In genomic region chr14:35121026-35121886, GRCh38 we compare ENCODE assay signal across 8 cellular contexts. TPM values are rescaled to one million over a fixed set of nuclear protein-coding genes. Genes with fewer than 3 reads are reported as not detected.
DNase-seq lines count a peak whose midpoint lies in the region; ATAC-seq and TF ChIP-seq lines count a peak whose summit lies in the region.

No MANE protein-coding gene starts in this region.

- H3K27ac Mint-ChIP-seq in IgD-negative memory B cell: peak overlapping the region; percentile 96 to 100 (median 100)
- peak overlapping the region; percentile 100 for H3K27ac Mint-ChIP-seq in activated naive CD8-positive, alpha-beta T cell treated with anti-CD3 and anti-CD28 coated beads, Interleukin-2, amount 50 U/mL, for 24 hours
- H3K27ac Mint-ChIP-seq in stimulated activated naive CD8-positive, alpha-beta T cell treated with anti-CD3 and anti-CD28 coated beads, Interleukin-15, amount 100 ng/mL, for 72 hours: peak overlapping the region; percentile 99 to 100

- peaks cover 4% of the 10 kb centered on the region for H3K36me3 Mint-ChIP-seq in IgD-negative memory B cell
- H3K36me3 Mint-ChIP-seq in activated naive CD8-positive, alpha-beta T cell treated with anti-CD3 and anti-CD28 coated beads, Interleukin-2, amount 50 U/mL, for 24 hours (ENCODE audit: low read depth): peaks cover 17% of the 10 kb centered on the region

- TF ChIP-seq CTCF in GM12864 (IDR thresholded peaks at IDR 0.05; ENCODE audit: low read depth, low read length, missing control alignments) (no peak), GM20000 (IDR thresholded peaks at IDR 0.05; ENCODE audit: extremely low read depth, missing control alignments) (no peak)

- no peaks in the 10 kb centered on the region for H3K9me3 ChIP-seq in iPS-20b (ENCODE audit: insufficient read depth, low read depth, low read length)

- H3K4me3 ChIP-seq in GM12864 (ENCODE audit: low read depth, low read length) (peak overlapping the region; percentile 88), iPS-20b (ENCODE audit: low read length) (peak overlapping the region; percentile 79)

- H3K4me1 Mint-ChIP-seq in IgD-negative memory B cell: peaks cover 24 to 44% (median 28%) of the 10 kb centered on the region in 3 donors
- H3K4me1 Mint-ChIP-seq in activated naive CD8-positive, alpha-beta T cell treated with anti-CD3 and anti-CD28 coated beads, Interleukin-2, amount 50 U/mL, for 24 hours: peaks cover 61% of the 10 kb centered on the region
- peaks cover 62% of the 10 kb centered on the region for H3K4me1 Mint-ChIP-seq in stimulated activated naive CD8-positive, alpha-beta T cell treated with anti-CD3 and anti-CD28 coated beads, Interleukin-15, amount 100 ng/mL, for 72 hours

- no peak for DNase-seq in GM12864 (ENCODE audit: low read depth)
- DNase-seq in activated naive CD8-positive, alpha-beta T cell treated with anti-CD3 and anti-CD28 coated beads, Interleukin-2, amount 50 U/mL, for 24 hours: peak; percentile 10
- peak in 1 of 2 donors; percentile 9 for DNase-seq in stimulated activated naive CD8-positive, alpha-beta T cell treated with anti-CD3 and anti-CD28 coated beads, Interleukin-15, amount 100 ng/mL, for 72 hours
- DNase-seq in HuH-7.5 (ENCODE audit: low spot score): no peak
- DNase-seq in AG08396 (ENCODE audit: low spot score): no peak
- DNase-seq in GM20000 (ENCODE audit: low spot score): no peak

- H3K4me3 Mint-ChIP-seq in IgD-negative memory B cell: peak overlapping the region; percentile 91 to 100 (median 98)
- H3K4me3 Mint-ChIP-seq in activated naive CD8-positive, alpha-beta T cell treated with anti-CD3 and anti-CD28 coated beads, Interleukin-2, amount 50 U/mL, for 24 hours: peak overlapping the region; percentile 88
- peak overlapping the region; percentile 95 to 96 for H3K4me3 Mint-ChIP-seq in stimulated activated naive CD8-positive, alpha-beta T cell treated with anti-CD3 and anti-CD28 coated beads, Interleukin-15, amount 100 ng/mL, for 72 hours

- H3K4me1 ChIP-seq in iPS-20b (ENCODE audit: insufficient read depth, low read length): peaks cover 7% of the 10 kb centered on the region; the same call in 1 of the 2 replicates

- H3K9ac ChIP-seq in iPS-20b (ENCODE audit: low read depth, low read length): peak overlapping the region; percentile 93

- ATAC-seq in activated naive CD8-positive, alpha-beta T cell treated with anti-CD3 and anti-CD28 coated beads, Interleukin-2, amount 50 U/mL, for 24 hours: no peak
- no peak for ATAC-seq in stimulated activated naive CD8-positive, alpha-beta T cell treated with anti-CD3 and anti-CD28 coated beads, Interleukin-15, amount 100 ng/mL, for 72 hours

- no peaks in the 10 kb centered on the region for H3K27me3 ChIP-seq in iPS-20b (ENCODE audit: insufficient read depth, low read length)

- H3K27me3 Mint-ChIP-seq in IgD-negative memory B cell: no peaks in the 10 kb centered on the region
- H3K27me3 Mint-ChIP-seq in activated naive CD8-positive, alpha-beta T cell treated with anti-CD3 and anti-CD28 coated beads, Interleukin-2, amount 50 U/mL, for 24 hours: no peaks in the 10 kb centered on the region
- no peaks in the 10 kb centered on the region for H3K27me3 Mint-ChIP-seq in stimulated activated naive CD8-positive, alpha-beta T cell treated with anti-CD3 and anti-CD28 coated beads, Interleukin-15, amount 100 ng/mL, for 72 hours

- H3K9me3 Mint-ChIP-seq in IgD-negative memory B cell: no peaks in the 10 kb centered on the region
- H3K9me3 Mint-ChIP-seq in activated naive CD8-positive, alpha-beta T cell treated with anti-CD3 and anti-CD28 coated beads, Interleukin-2, amount 50 U/mL, for 24 hours: no peaks in the 10 kb centered on the region
- no peaks in the 10 kb centered on the region for H3K9me3 Mint-ChIP-seq in stimulated activated naive CD8-positive, alpha-beta T cell treated with anti-CD3 and anti-CD28 coated beads, Interleukin-15, amount 100 ng/mL, for 72 hours

- peak overlapping the region; percentile 47 for H3K27ac ChIP-seq in iPS-20b (ENCODE audit: low read length)

- H3K36me3 ChIP-seq in iPS-20b (ENCODE audit: insufficient read depth, low read depth, low read length): peaks cover 4% of the 10 kb centered on the region; the same call in 1 of the 2 replicates

RNA-seq across cellular contexts. Expression of gene PPP2R3C, which starts 0.5 kb away (rescaled TPM):
- 47.1 TPM for polyA plus RNA-seq in IgD-negative memory B cell

RNA-seq across cellular contexts. Expression of gene PRORP, which starts 1.1 kb away (rescaled TPM):
- 31.5 TPM for polyA plus RNA-seq in IgD-negative memory B cell
